10 cellular contexts compared by ENCODE assay signal in the genomic region with DNA sequence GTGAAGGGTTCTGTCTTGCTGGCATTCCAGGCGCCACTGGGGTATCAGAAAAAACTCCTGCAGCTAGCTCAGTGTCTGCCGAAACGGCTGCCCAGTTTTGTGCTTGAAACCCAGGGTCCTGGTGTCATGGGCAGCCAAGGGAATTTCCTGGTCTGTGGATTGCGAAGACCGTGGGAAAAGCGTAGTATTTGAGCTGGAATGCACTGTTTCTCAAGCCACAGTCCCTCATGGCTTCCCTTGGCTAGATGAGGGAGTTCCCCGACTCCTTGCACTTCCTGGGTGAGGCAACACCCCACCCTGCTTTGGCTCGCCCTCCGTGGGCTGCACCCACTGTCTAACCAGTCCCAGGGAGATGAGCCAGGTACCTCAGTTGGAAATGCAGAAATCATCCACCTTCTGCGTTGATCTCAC. TPM values are rescaled to one million over a fixed set of nuclear protein-coding genes. Genes with fewer than 3 reads are reported as not detected.
DNase-seq lines count a peak whose midpoint lies in the region; ATAC-seq and TF ChIP-seq lines count a peak whose summit lies in the region.
"Had no signal": no experiment of that assay in that cellular context is flagged by ENCODE, and none has a peak within 500 bp of the region (broad histone marks: within the 10 kb centered on the region; RNA-seq: fewer than 3 reads in every experiment).

No MANE protein-coding gene starts in this region.

- peak; percentile 36 for ATAC-seq in T-helper 17 cell

- TF ChIP-seq CTCF in OCI-LY7 (conservative IDR thresholded peaks at IDR 0.05; ENCODE audit: low read length) = no peak

- no peaks in the 10 kb centered on the region for H3K9me3 ChIP-seq in T-helper 17 cell (ENCODE audit: control insufficient read depth, low read length, poor library complexity, severe bottlenecking)
- no peaks in the 10 kb centered on the region for H3K9me3 ChIP-seq in OCI-LY7 (ENCODE audit: low read length)

- no peaks in the 10 kb centered on the region for H3K9me2 ChIP-seq in OCI-LY7 (ENCODE audit: insufficient read depth, low read length)

- intact Hi-C loops in OCI-LY7 (cut with micrococcal nuclease; ENCODE audit: unreplicated experiment) = no loop called here

- peaks cover 11% of the 10 kb centered on the region for H3K36me3 Mint-ChIP-seq in T-helper 17 cell (ENCODE audit: low read depth)

- no peak overlapping the region for H2AFZ ChIP-seq in OCI-LY7 (ENCODE audit: low read length)

- BruUV-seq in OCI-LY7 (replicated peaks; lab: Mats Ljungman, UMichigan) = no TSS peak

- POLR2A ChIA-PET in OCI-LY7 (lab: Charles Lee) = no interaction called here

- no peaks in the 10 kb centered on the region for H3K27me3 Mint-ChIP-seq in T-helper 17 cell

- CTCF ChIA-PET in OCI-LY7 (lab: Charles Lee; ENCODE audit: unreplicated experiment) = no interaction called here

- no peak overlapping the region for H3K4me3 ChIP-seq in OCI-LY7 (ENCODE audit: low read depth, low read length, poor library complexity, severe bottlenecking)

- H3K4me2 ChIP-seq in OCI-LY7 (ENCODE audit: low read length) = no peak overlapping the region

- H3K27ac ChIP-seq in epithelial cell of prostate (peak overlapping the region; percentile 63), OCI-LY7 (ENCODE audit: low read depth, low read length, poor library complexity, severe bottlenecking) (no peak overlapping the region)
- H3K27ac ChIP-seq: WERI-Rb-1 had no signal

- DNase-seq in ELF-1 (ENCODE audit: low read depth, low spot score) (peak; percentile 48), T-helper 17 cell (no peak), epithelial cell of prostate (ENCODE audit: low read depth, low spot score) (no peak), non-pigmented ciliary epithelial cell (ENCODE audit: low read depth) (peak; percentile 36), NK-92 (lab: John Stamatoyannopoulos, UW; ENCODE audit: unreplicated experiment) (no peak), ureter (ENCODE audit: low spot score) (no peak), OCI-LY7 (ENCODE audit: low spot score) (no peak), hypothalamus (lab: John Stamatoyannopoulos, UW) (no peak)
- DNase-seq: GF-D8, WERI-Rb-1 had no signal

- peaks cover 37% of the 10 kb centered on the region for H3K4me1 Mint-ChIP-seq in T-helper 17 cell

- peaks cover 9% of the 10 kb centered on the region for H3K4me1 ChIP-seq in OCI-LY7 (ENCODE audit: insufficient read depth, low read length, poor library complexity, severe bottlenecking)

- H4K20me1 ChIP-seq in OCI-LY7 (ENCODE audit: insufficient read depth, low read length) = no peaks in the 10 kb centered on the region

- H3K27ac Mint-ChIP-seq in T-helper 17 cell = peak overlapping the region; percentile 92

- H3K79me2 ChIP-seq in OCI-LY7 (ENCODE audit: insufficient read depth, low read depth, low read length) = no peaks in the 10 kb centered on the region

- no peaks in the 10 kb centered on the region; the same call in none of the 2 replicates for H3K36me3 ChIP-seq in OCI-LY7 (ENCODE audit: insufficient read depth, low read length)

- H3K4me3 Mint-ChIP-seq in T-helper 17 cell = peak overlapping the region; percentile 72

RNA-seq across cellular contexts. Expression of a gene that starts 40.1 kb away (rescaled TPM):
- total RNA-seq in T-helper 17 cell (10 to 100 TPM; 32.8 to 34.0 TPM), ureter (43.0 TPM), OCI-LY7 (2022) (56.7 and 66.2 TPM in 2 replicates)
- total RNA-seq in OCI-LY7 (2014; rRNA removed; shearing (Covaris generic)) = 31.7 and 35.9 TPM in 2 replicates

RNA-seq across cellular contexts. Expression of a gene that starts 40.2 kb away (rescaled TPM):
- total RNA-seq in T-helper 17 cell (1 to 10 TPM; 1.7 to 3.6 TPM), ureter (4.3 TPM), OCI-LY7 (2022) (8.9 and 9.1 TPM in 2 replicates)
- 5.3 and 6.5 TPM in 2 replicates for total RNA-seq in OCI-LY7 (2014; rRNA removed; shearing (Covaris generic))

Comparison
In these comparisons a context has a peak if more than half of its experiments do, and no peak if none do; other contexts are left out.
1. DNase-seq: peak in ELF-1 (single experiment) and non-pigmented ciliary epithelial cell (single experiment); none in T-helper 17 cell (0 of 3), epithelial cell of prostate (single experiment), NK-92 (single experiment), ureter (single experiment), OCI-LY7 (single experiment) and hypothalamus (0 of 51).